1 cellular context compared by ENCODE assay signal in the genomic region with DNA sequence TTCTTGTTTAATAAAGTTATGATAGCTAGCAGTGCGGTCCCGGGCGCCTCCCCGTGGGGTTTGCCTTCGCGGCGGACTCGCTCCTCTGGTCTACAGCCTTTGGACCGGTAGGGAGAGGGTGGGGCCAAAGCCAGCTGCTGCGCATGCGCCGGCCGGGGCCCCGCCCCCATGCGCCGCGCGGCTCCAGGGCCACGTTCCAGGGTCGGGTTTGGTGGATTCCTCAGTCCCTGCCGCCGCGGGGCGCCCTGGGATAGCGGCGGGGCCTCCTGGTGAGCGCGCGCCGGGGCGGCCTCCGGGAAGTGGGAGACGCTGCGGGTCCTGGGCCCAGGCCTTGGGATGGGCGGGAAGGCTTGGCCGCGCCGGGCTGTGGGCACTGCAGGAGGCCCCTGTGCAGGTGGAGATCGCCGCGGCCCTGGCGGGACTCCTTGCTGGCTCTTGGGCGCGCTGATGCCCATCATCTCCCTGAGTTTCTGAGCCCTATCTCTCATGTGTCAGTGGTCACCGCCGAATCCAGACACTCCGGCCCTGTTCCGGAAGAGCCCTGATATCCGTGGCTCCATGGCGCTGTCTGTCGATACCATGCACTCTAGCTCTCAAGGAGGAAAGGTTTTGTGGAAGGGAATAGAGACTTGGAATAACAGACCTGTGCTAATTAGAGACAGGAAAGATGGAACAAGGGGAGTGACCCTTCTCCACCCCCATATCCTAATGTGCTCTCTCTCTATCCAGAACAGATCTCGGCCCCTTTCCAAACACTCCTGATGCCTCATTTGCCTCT.
TF ChIP-seq lines count a peak whose summit lies in the region.

Gene VARS2, plus strand, starts transcription at position 163 of the 778 bp plus-strand sequence. Its CDS starts 599 bp downstream, at position 762.

TF ChIP-seq in HepG2, 621 proteins besides CTCF, POLR2A, EP300 and RAD21 (continued from another document and continues in another):
- TF ChIP-seq, protein P1, sequence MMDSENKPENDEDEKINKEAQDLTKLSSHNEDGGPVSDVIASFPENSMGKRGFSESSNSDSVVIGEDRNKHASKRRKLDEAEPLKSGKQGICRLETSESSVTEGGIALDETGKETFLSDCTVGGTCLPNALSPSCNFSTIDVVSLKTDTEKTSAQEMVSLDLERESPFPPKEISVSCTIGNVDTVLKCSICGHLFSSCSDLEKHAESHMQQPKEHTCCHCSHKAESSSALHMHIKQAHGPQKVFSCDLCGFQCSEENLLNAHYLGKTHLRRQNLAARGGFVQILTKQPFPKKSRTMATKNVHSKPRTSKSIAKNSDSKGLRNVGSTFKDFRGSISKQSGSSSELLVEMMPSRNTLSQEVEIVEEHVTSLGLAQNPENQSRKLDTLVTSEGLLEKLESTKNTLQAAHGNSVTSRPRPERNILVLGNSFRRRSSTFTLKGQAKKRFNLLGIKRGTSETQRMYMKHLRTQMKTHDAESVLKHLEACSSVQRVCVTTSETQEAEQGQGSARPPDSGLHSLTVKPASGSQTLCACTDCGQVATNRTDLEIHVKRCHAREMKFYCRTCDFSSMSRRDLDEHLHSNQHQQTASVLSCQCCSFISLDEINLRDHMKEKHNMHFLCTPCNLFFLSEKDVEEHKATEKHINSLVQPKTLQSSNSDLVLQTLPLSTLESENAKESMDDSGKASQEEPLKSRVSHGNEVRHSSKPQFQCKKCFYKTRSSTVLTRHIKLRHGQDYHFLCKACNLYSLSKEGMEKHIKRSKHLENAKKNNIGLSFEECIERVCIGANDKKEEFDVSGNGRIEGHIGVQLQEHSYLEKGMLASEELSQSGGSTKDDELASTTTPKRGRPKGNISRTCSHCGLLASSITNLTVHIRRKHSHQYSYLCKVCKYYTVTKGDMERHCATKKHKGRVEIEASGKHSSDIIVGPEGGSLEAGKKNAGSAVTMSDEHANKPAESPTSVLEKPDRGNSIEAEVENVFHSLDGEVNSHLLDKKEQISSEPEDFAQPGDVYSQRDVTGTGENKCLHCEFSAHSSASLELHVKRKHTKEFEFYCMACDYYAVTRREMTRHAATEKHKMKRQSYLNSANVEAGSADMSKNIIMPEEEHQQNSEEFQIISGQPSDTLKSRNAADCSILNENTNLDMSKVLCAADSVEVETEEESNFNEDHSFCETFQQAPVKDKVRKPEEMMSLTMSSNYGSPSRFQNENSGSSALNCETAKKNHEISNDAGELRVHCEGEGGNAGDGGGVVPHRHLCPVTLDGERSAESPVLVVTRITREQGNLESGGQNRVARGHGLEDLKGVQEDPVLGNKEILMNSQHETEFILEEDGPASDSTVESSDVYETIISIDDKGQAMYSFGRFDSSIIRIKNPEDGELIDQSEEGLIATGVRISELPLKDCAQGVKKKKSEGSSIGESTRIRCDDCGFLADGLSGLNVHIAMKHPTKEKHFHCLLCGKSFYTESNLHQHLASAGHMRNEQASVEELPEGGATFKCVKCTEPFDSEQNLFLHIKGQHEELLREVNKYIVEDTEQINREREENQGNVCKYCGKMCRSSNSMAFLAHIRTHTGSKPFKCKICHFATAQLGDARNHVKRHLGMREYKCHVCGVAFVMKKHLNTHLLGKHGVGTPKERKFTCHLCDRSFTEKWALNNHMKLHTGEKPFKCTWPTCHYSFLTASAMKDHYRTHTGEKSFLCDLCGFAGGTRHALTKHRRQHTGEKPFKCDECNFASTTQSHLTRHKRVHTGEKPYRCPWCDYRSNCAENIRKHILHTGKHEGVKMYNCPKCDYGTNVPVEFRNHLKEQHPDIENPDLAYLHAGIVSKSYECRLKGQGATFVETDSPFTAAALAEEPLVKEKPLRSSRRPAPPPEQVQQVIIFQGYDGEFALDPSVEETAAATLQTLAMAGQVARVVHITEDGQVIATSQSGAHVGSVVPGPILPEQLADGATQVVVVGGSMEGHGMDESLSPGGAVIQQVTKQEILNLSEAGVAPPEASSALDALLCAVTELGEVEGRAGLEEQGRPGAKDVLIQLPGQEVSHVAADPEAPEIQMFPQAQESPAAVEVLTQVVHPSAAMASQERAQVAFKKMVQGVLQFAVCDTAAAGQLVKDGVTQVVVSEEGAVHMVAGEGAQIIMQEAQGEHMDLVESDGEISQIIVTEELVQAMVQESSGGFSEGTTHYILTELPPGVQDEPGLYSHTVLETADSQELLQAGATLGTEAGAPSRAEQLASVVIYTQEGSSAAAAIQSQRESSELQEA (CRISPR knock-in tag; IDR thresholded peaks at IDR 0.05; ENCODE audit: not compliant biosample characterization): peak; percentile 80
- peak; percentile 100 for TF ChIP-seq KDM5B (CRISPR knock-in tag; IDR thresholded peaks at IDR 0.05; ENCODE audit: borderline replicate concordance)
- TF ChIP-seq WIZ (CRISPR knock-in tag; IDR thresholded peaks at IDR 0.05): peak; percentile 83; the same call in 1 of the 2 replicates
- TF ChIP-seq ZNF550 (CRISPR knock-in tag; IDR thresholded peaks at IDR 0.05; ENCODE audit: borderline replicate concordance): no peak
- TF ChIP-seq SAFB2 (CRISPR knock-in tag; IDR thresholded peaks at IDR 0.05; ENCODE audit: borderline replicate concordance, low read depth): peak; percentile 73; the same call in 1 of the 2 replicates
- peak; percentile 78; the same call in 1 of the 2 replicates for TF ChIP-seq ZBTB1 (CRISPR knock-in tag; IDR thresholded peaks at IDR 0.05; ENCODE audit: borderline replicate concordance)
- no peak for TF ChIP-seq ZNF569 (CRISPR knock-in tag; IDR thresholded peaks at IDR 0.05; ENCODE audit: borderline replicate concordance)
- TF ChIP-seq MAFF (IDR thresholded peaks at IDR 0.05; ENCODE audit: low read depth, low read length): no peak
- TF ChIP-seq ZNF572 (CRISPR knock-in tag; IDR thresholded peaks at IDR 0.05): no peak
- TF ChIP-seq ZBTB7A (CRISPR knock-in tag; IDR thresholded peaks at IDR 0.05): peak; percentile 82
- TF ChIP-seq, protein P2, sequence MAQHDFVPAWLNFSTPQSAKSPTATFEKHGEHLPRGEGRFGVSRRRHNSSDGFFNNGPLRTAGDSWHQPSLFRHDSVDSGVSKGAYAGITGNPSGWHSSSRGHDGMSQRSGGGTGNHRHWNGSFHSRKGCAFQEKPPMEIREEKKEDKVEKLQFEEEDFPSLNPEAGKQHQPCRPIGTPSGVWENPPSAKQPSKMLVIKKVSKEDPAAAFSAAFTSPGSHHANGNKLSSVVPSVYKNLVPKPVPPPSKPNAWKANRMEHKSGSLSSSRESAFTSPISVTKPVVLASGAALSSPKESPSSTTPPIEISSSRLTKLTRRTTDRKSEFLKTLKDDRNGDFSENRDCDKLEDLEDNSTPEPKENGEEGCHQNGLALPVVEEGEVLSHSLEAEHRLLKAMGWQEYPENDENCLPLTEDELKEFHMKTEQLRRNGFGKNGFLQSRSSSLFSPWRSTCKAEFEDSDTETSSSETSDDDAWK (CRISPR knock-in tag; IDR thresholded peaks at IDR 0.05): no peak
- peak; percentile 53 for TF ChIP-seq HES4 (CRISPR knock-in tag; IDR thresholded peaks at IDR 0.05; ENCODE audit: borderline replicate concordance)
- 0 out of 2 replicates have a peak, but pooled peaks have one; percentile 69 for TF ChIP-seq PRDM4 (CRISPR knock-in tag; IDR thresholded peaks at IDR 0.05; ENCODE audit: borderline replicate concordance)
- TF ChIP-seq, protein P3, sequence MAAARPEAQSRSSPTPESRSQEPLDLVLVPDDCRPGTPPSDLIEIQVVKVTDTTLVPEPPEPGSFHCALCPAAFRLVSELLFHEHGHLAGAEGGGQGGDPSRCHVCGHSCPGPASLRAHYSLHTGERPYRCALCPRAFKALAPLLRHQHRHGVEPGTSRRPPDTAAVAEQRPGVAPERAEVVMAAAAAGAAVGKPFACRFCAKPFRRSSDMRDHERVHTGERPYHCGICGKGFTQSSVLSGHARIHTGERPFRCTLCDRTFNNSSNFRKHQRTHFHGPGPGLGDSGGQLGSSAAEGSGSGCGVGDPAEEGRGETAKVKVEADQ (CRISPR knock-in tag; IDR thresholded peaks at IDR 0.05; ENCODE audit: borderline replicate concordance): peak; percentile 73; the same call in 1 of the 2 replicates
- TF ChIP-seq TBX2 (CRISPR knock-in tag; IDR thresholded peaks at IDR 0.05; ENCODE audit: borderline replicate concordance): peak; percentile 93
- TF ChIP-seq, protein P4, sequence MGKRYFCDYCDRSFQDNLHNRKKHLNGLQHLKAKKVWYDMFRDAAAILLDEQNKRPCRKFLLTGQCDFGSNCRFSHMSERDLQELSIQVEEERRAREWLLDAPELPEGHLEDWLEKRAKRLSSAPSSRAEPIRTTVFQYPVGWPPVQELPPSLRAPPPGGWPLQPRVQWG (CRISPR knock-in tag; IDR thresholded peaks at IDR 0.05; ENCODE audit: borderline replicate concordance, low read depth): no peak
- peak; percentile 58; the same call in 1 of the 2 replicates for TF ChIP-seq GZF1 (CRISPR knock-in tag; IDR thresholded peaks at IDR 0.05)
- peak; percentile 20; the same call in 1 of the 2 replicates for TF ChIP-seq SIN3B (IDR thresholded peaks at IDR 0.05; ENCODE audit: low read length)
- TF ChIP-seq ZSCAN29 (CRISPR knock-in tag; conservative IDR thresholded peaks at IDR 0.05): peak; percentile 89
- peak; percentile 83 for TF ChIP-seq GMEB1 (CRISPR knock-in tag; IDR thresholded peaks at IDR 0.05; ENCODE audit: borderline replicate concordance)
- TF ChIP-seq REXO4 (CRISPR knock-in tag; IDR thresholded peaks at IDR 0.05; ENCODE audit: borderline replicate concordance): 0 out of 2 replicates have a peak, but pooled peaks have one; percentile 74
- TF ChIP-seq ZSCAN30 (CRISPR knock-in tag; IDR thresholded peaks at IDR 0.05): no peak; the same call in 1 of the 2 replicates
- no peak; the same call in 1 of the 2 replicates for TF ChIP-seq ONECUT2 (CRISPR knock-in tag; IDR thresholded peaks at IDR 0.05)
- no peak for TF ChIP-seq ZEB1 (IDR thresholded peaks at IDR 0.05; ENCODE audit: insufficient replicate concordance, low read depth)
- peak; percentile 99 for TF ChIP-seq ZFY (CRISPR knock-in tag; IDR thresholded peaks at IDR 0.05)
- no peak; the same call in 1 of the 2 replicates for TF ChIP-seq HCFC1 (IDR thresholded peaks at IDR 0.05; ENCODE audit: low read depth, low read length)
- peak; percentile 95 for TF ChIP-seq ZNF589 (CRISPR knock-in tag; conservative IDR thresholded peaks at IDR 0.05)
- TF ChIP-seq HOXA7 (CRISPR knock-in tag; IDR thresholded peaks at IDR 0.05): no peak
- peak; percentile 88 for TF ChIP-seq ZMYM4 (CRISPR knock-in tag; IDR thresholded peaks at IDR 0.05)
- no peak for TF ChIP-seq ZBTB33 (CRISPR knock-in tag; IDR thresholded peaks at IDR 0.05)
- peak; percentile 85; the same call in 1 of the 2 replicates for TF ChIP-seq STAT5B (CRISPR knock-in tag; IDR thresholded peaks at IDR 0.05)
- TF ChIP-seq, protein P5, sequence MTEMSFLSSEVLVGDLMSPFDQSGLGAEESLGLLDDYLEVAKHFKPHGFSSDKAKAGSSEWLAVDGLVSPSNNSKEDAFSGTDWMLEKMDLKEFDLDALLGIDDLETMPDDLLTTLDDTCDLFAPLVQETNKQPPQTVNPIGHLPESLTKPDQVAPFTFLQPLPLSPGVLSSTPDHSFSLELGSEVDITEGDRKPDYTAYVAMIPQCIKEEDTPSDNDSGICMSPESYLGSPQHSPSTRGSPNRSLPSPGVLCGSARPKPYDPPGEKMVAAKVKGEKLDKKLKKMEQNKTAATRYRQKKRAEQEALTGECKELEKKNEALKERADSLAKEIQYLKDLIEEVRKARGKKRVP (CRISPR knock-in tag; IDR thresholded peaks at IDR 0.05): peak in 1 of 2 experiments; percentile 80; a peak in 2 of 4 replicates
